9 cellular contexts compared by ENCODE assay signal in the genomic region with DNA sequence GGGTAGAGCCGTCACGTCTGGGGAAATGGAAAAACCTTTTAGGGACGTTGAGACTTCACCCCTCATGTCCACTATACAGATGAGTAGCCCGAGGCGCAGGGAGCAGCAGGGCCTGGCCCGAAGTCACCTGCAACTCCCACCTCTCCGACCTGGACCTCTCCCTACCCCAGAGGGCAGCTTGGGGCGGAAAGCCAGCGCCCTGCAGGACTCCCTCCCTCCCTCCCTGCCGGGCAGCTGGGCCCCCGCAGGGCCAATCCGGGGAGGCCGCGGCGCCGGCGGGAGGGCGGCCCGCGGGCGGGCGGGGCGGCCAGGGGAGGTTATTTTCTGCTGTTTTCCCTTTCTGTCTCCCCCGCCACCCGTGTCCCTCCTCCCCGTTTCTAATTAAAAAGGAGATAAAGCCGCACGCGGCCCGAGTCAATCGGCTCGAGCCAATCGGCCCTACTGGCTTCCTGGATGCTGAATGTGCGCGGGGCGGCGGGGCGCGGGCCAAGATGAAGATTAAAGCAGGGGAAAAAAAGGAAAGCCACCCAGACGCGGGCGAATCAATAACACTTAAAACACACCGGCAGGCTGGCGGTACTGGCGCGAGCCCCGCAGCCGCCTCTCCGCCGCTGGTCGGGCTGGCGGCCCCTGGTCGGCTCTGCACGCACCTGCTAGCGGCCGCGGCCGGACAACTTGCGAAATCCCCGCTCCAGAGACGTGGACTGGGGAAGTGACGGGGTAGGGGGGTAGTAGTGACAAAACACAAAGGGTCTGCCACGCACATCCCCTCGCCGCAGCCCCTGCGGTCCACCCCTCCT. TPM values are rescaled to one million over a fixed set of nuclear protein-coding genes. Genes with fewer than 3 reads are reported as not detected.
DNase-seq lines count a peak whose midpoint lies in the region; ATAC-seq and TF ChIP-seq lines count a peak whose summit lies in the region.
"Had no signal": no experiment of that assay in that cellular context is flagged by ENCODE, and none has a peak within 500 bp of the region (broad histone marks: within the 10 kb centered on the region; RNA-seq: fewer than 3 reads in every experiment).

No MANE protein-coding gene starts in this region.

- peak overlapping the region in 3 of 8 donors; percentile 24 to 78 (median 47) for H3K27ac Mint-ChIP-seq in CD8-positive, alpha-beta memory T cell
- H3K27ac Mint-ChIP-seq in effector memory CD8-positive, alpha-beta T cell = no peak overlapping the region
- H3K27ac Mint-ChIP-seq in neural crest cell (ENCODE audit: unreplicated experiment) = peak overlapping the region; percentile 83

- peaks cover 7% of the 10 kb centered on the region for H3K4me1 ChIP-seq in CD8-positive, alpha-beta memory T cell (ENCODE audit: insufficient read depth, low read length)
- no peaks in the 10 kb centered on the region; the same call in 1 of the 2 replicates for H3K4me1 ChIP-seq in Panc1 (ENCODE audit: control insufficient read depth, insufficient read depth, low read length)

- CTCF ChIA-PET in CD8-positive, alpha-beta memory T cell (lab: Charles Lee) = interaction anchor here (1.4 to 16.5 kb wide), 2 partner anchors 16 to 225 kb away, joined by 4 to 315 read pairs; no protein-coding TSS in a partner anchor
- CTCF ChIA-PET in Panc1 (lab: Charles Lee) = interaction anchor here (0.5 kb wide), 1 partner anchor 35 kb away, joined by 8 read pairs; no protein-coding TSS in a partner anchor

- POLR2A ChIA-PET in CD8-positive, alpha-beta memory T cell (lab: Charles Lee) = no interaction called here
- POLR2A ChIA-PET in Panc1 (lab: Charles Lee) = no interaction called here

- peak overlapping the region; percentile 70 for H3K4me3 ChIP-seq in CD8-positive, alpha-beta memory T cell (ENCODE audit: low read length)
- peak overlapping the region; percentile 11 to 20; a peak in 3 of 4 replicates for H3K4me3 ChIP-seq in Panc1 (ENCODE audit: low read depth in 2 of 2, low read length in 2 of 2)

- H3K9me3 ChIP-seq in CD8-positive, alpha-beta memory T cell (ENCODE audit: low read length) = no peaks in the 10 kb centered on the region
- H3K9me3 ChIP-seq in Panc1 (ENCODE audit: control insufficient read depth, insufficient read depth, low read depth, low read length) = no peaks in the 10 kb centered on the region

- H3K27me3 ChIP-seq in CD8-positive, alpha-beta memory T cell (ENCODE audit: insufficient read depth, low read length, poor library complexity, severe bottlenecking) = peaks cover 20% of the 10 kb centered on the region
- peaks cover 14% of the 10 kb centered on the region for H3K27me3 ChIP-seq in Panc1 (ENCODE audit: control insufficient read depth, insufficient read depth, low read length)

- ATAC-seq in Panc1 (no peak), GM18519 (IDR thresholded peaks at IDR 0.05; ENCODE audit: low FRiP score, unreplicated experiment) (no peak)
- no peak for ATAC-seq in effector memory CD8-positive, alpha-beta T cell (replicated peaks)
- ATAC-seq in activated CD4-positive, CD25-positive, alpha-beta regulatory T cell treated with anti-CD3 and anti-CD28 coated beads, Interleukin-2, amount 50 U/mL, for 24 hours = no peak

- TF ChIP-seq CTCF in Panc1 (IDR thresholded peaks at IDR 0.05) (no peak), neural crest cell (conservative IDR thresholded peaks at IDR 0.05) (no peak)

- intact Hi-C loops in Panc1 (cut with micrococcal nuclease; ENCODE audit: unreplicated experiment) = no loop called here

- peaks cover 35 to 56% of the 10 kb centered on the region in 2 donors for H3K27me3 Mint-ChIP-seq in CD8-positive, alpha-beta memory T cell
- peaks cover 62 to 86% of the 10 kb centered on the region in 2 donors for H3K27me3 Mint-ChIP-seq in effector memory CD8-positive, alpha-beta T cell
- peaks cover 82% of the 10 kb centered on the region for H3K27me3 Mint-ChIP-seq in neural crest cell (ENCODE audit: low read depth)

- H3K4me1 Mint-ChIP-seq in CD8-positive, alpha-beta memory T cell = peaks cover 4 to 26% (median 11%) of the 10 kb centered on the region in 3 donors
- peaks cover 4 to 10% of the 10 kb centered on the region in 2 donors for H3K4me1 Mint-ChIP-seq in effector memory CD8-positive, alpha-beta T cell (ENCODE audit: low read depth in 2 of 2)
- H3K4me1 Mint-ChIP-seq in neural crest cell = peaks cover 23% of the 10 kb centered on the region

- peak overlapping the region; percentile 55 to 89 (median 83) for H3K4me3 Mint-ChIP-seq in CD8-positive, alpha-beta memory T cell
- peak overlapping the region; percentile 73 to 79 for H3K4me3 Mint-ChIP-seq in effector memory CD8-positive, alpha-beta T cell
- peak overlapping the region; percentile 86 for H3K4me3 Mint-ChIP-seq in neural crest cell

- H3K27ac ChIP-seq in CD8-positive, alpha-beta memory T cell (ENCODE audit: low read depth, low read length) = no peak overlapping the region
- H3K27ac ChIP-seq in Panc1 (ENCODE audit: low read length) = no peak overlapping the region

- BruUV-seq in Panc1 (replicated peaks; lab: Mats Ljungman, UMichigan) = no TSS peak

- peaks cover 0 to 13% (median 10%) of the 10 kb centered on the region in 3 donors for H3K36me3 Mint-ChIP-seq in CD8-positive, alpha-beta memory T cell
- H3K36me3 Mint-ChIP-seq in effector memory CD8-positive, alpha-beta T cell (ENCODE audit: insufficient read depth) = peaks cover 5% of the 10 kb centered on the region
- H3K36me3 Mint-ChIP-seq in neural crest cell (ENCODE audit: low read depth) = peaks cover 5% of the 10 kb centered on the region

- in situ Hi-C loops in Panc1 (cut with HindIII; ENCODE audit: low pct_unique_long_range_greater_than_20kb, low sequenced_read_pairs) = no loop called here

- H3K36me3 ChIP-seq in CD8-positive, alpha-beta memory T cell (ENCODE audit: insufficient read depth, low read length) = no peaks in the 10 kb centered on the region
- H3K36me3 ChIP-seq in Panc1 (ENCODE audit: control insufficient read depth, insufficient read depth, low read length) = no peaks in the 10 kb centered on the region

- no peaks in the 10 kb centered on the region for H3K9me3 Mint-ChIP-seq in CD8-positive, alpha-beta memory T cell
- no peaks in the 10 kb centered on the region for H3K9me3 Mint-ChIP-seq in effector memory CD8-positive, alpha-beta T cell
- no peaks in the 10 kb centered on the region for H3K9me3 Mint-ChIP-seq in neural crest cell

- DNase-seq in CD8-positive, alpha-beta memory T cell = peak in 1 of 5 donors; percentile 25
- DNase-seq in Panc1 (ENCODE audit: low read depth, low spot score) (no peak), neural crest cell (ENCODE audit: low read depth, low spot score) (no peak), NCI-H1694 (lab: John Stamatoyannopoulos, UW) (no peak)
- DNase-seq in effector memory CD8-positive, alpha-beta T cell = no peak
- no peak for DNase-seq in activated CD8-positive, alpha-beta memory T cell treated with anti-CD3 and anti-CD28 coated beads, Interleukin-2, amount 50 U/mL, for 4 hours
- DNase-seq: erythroblast had no signal

RNA-seq across cellular contexts. Expression of a gene that starts 1.8 kb away (rescaled TPM):
- under 1 TPM; 0.31 to 0.38 TPM for total RNA-seq in CD8-positive, alpha-beta memory T cell
- 1.5 TPM for polyA plus RNA-seq in CD8-positive, alpha-beta memory T cell
- total RNA-seq in Panc1 (2021; ENCODE audit: unreplicated experiment) (not detected), neural crest cell (8.4 and 9.8 TPM in 2 replicates)
- polyA plus RNA-seq in Panc1 (2012; ENCODE audit: insufficient read length) = not detected
